8 cellular contexts compared by ENCODE assay signal in the genomic region with DNA sequence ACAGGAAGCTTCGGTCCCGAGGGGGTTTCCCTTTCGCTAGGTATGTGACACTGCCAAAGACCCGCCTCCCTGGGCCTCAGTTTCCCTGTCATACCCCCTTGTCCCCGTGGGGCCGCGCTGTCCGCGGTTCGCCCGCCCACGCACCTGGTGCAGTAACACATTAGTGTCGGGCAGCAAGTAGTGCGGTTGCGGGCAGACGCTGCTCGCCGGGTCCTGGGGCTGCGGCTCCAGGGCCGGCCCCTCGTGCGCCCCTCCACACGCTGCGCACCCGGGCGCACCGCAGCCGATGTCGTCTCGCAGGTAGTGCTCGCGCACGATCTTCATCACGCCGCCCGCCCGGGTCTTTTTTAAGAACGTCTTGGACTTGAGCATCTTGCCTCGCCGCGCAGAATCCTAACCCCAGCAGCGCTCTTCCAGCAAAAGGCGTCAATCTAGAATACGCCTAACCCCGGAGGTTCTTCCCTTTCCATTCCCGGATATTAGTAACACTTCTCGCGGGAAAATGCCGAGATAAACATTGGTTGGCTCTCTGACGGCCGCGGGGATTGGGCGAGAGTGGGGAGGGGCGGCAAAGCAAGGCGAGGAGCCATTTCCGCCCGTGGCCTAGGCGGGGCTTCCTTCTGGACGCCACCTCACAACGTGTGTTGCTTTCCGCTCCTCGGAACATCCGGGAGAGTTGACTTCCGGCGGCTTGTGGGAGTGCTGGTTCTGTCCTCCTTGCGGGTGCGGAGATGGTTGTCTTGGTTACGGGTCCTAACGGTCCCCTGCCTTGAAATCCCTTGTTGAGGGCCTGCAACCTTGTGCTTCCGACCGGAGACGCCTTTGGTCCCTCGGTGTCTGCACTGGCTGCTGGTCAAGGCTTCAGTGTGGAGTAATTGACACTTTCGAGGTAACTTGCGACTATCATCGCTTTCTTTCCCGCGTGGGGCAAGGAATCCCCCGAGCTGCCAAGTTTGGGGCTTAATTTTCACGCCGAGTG. TPM values are rescaled to one million over a fixed set of nuclear protein-coding genes. Genes with fewer than 3 reads are reported as not detected.
DNase-seq lines count a peak whose midpoint lies in the region; ATAC-seq and TF ChIP-seq lines count a peak whose summit lies in the region.

A gene with protein sequence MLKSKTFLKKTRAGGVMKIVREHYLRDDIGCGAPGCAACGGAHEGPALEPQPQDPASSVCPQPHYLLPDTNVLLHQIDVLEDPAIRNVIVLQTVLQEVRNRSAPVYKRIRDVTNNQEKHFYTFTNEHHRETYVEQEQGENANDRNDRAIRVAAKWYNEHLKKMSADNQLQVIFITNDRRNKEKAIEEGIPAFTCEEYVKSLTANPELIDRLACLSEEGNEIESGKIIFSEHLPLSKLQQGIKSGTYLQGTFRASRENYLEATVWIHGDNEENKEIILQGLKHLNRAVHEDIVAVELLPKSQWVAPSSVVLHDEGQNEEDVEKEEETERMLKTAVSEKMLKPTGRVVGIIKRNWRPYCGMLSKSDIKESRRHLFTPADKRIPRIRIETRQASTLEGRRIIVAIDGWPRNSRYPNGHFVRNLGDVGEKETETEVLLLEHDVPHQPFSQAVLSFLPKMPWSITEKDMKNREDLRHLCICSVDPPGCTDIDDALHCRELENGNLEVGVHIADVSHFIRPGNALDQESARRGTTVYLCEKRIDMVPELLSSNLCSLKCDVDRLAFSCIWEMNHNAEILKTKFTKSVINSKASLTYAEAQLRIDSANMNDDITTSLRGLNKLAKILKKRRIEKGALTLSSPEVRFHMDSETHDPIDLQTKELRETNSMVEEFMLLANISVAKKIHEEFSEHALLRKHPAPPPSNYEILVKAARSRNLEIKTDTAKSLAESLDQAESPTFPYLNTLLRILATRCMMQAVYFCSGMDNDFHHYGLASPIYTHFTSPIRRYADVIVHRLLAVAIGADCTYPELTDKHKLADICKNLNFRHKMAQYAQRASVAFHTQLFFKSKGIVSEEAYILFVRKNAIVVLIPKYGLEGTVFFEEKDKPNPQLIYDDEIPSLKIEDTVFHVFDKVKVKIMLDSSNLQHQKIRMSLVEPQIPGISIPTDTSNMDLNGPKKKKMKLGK (minus strand): TSS at position 440 of the 979 bp plus-strand sequence. CDS start 68 bp downstream, at position 372.
A gene with protein sequence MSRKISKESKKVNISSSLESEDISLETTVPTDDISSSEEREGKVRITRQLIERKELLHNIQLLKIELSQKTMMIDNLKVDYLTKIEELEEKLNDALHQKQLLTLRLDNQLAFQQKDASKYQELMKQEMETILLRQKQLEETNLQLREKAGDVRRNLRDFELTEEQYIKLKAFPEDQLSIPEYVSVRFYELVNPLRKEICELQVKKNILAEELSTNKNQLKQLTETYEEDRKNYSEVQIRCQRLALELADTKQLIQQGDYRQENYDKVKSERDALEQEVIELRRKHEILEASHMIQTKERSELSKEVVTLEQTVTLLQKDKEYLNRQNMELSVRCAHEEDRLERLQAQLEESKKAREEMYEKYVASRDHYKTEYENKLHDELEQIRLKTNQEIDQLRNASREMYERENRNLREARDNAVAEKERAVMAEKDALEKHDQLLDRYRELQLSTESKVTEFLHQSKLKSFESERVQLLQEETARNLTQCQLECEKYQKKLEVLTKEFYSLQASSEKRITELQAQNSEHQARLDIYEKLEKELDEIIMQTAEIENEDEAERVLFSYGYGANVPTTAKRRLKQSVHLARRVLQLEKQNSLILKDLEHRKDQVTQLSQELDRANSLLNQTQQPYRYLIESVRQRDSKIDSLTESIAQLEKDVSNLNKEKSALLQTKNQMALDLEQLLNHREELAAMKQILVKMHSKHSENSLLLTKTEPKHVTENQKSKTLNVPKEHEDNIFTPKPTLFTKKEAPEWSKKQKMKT (plus strand): TSS at position 673 of the 979 bp plus-strand sequence. CDS start 1,337 bp downstream, outside the sequence.

- peak within 1 kb of the TSS; percentile 47 for H3K27ac ChIP-seq in RWPE2 (ENCODE audit: poor library complexity, severe bottlenecking)

- peak within 1 kb of the TSS; percentile 95 for H3K4me3 Mint-ChIP-seq in activated T-helper 2 cell treated with anti-CD3 and anti-CD28 coated beads, Interferon-gamma antibody, Interleukin-2, Interleukin-4, amounts not matched to agents 10 μg/mL and 5 μg/mL and 100 μg/mL, durations not matched to agents 14 hours and 24 hours and 36 hours (ENCODE audit: low read depth)
- peak within 1 kb of the TSS; percentile 100 for H3K4me3 Mint-ChIP-seq in natural killer cell

- peaks cover 62% of the 10 kb centered on the region for H3K36me3 Mint-ChIP-seq in activated T-helper 2 cell treated with anti-CD3 and anti-CD28 coated beads, Interferon-gamma antibody, Interleukin-2, Interleukin-4, amounts not matched to agents 10 μg/mL and 5 μg/mL and 100 μg/mL, durations not matched to agents 14 hours and 24 hours and 36 hours (ENCODE audit: low read depth)
- H3K36me3 Mint-ChIP-seq in natural killer cell: peaks cover 10% of the 10 kb centered on the region

- H3K4me3 ChIP-seq in RWPE2 (ENCODE audit: severe bottlenecking): peak within 1 kb of the TSS; percentile 94

- no peaks in the 10 kb centered on the region for H3K9me3 ChIP-seq in RWPE2 (ENCODE audit: severe bottlenecking)

- no peaks in the 10 kb centered on the region for H3K27me3 Mint-ChIP-seq in activated T-helper 2 cell treated with anti-CD3 and anti-CD28 coated beads, Interferon-gamma antibody, Interleukin-2, Interleukin-4, amounts not matched to agents 10 μg/mL and 5 μg/mL and 100 μg/mL, durations not matched to agents 14 hours and 24 hours and 36 hours (ENCODE audit: low read depth)
- H3K27me3 Mint-ChIP-seq in natural killer cell (ENCODE audit: low read depth in 2 of 2): no peaks in the 10 kb centered on the region

- ATAC-seq in RWPE2 (ENCODE audit: low read depth): peak; percentile 98
- ATAC-seq in natural killer cell: peak; percentile 96 to 100 (median 96)

- no peaks in the 10 kb centered on the region for H3K9me3 Mint-ChIP-seq in activated T-helper 2 cell treated with anti-CD3 and anti-CD28 coated beads, Interferon-gamma antibody, Interleukin-2, Interleukin-4, amounts not matched to agents 10 μg/mL and 5 μg/mL and 100 μg/mL, durations not matched to agents 14 hours and 24 hours and 36 hours
- no peaks in the 10 kb centered on the region for H3K9me3 Mint-ChIP-seq in natural killer cell

- H3K4me1 ChIP-seq in RWPE2 (ENCODE audit: insufficient read depth, poor library complexity, severe bottlenecking): peaks cover 13% of the 10 kb centered on the region

- peak within 1 kb of the TSS; percentile 97 for H3K27ac Mint-ChIP-seq in activated T-helper 2 cell treated with anti-CD3 and anti-CD28 coated beads, Interferon-gamma antibody, Interleukin-2, Interleukin-4, amounts not matched to agents 10 μg/mL and 5 μg/mL and 100 μg/mL, durations not matched to agents 14 hours and 24 hours and 36 hours
- H3K27ac Mint-ChIP-seq in natural killer cell: peak within 1 kb of the TSS; percentile 96 to 98

- peaks cover 51% of the 10 kb centered on the region for H3K4me1 Mint-ChIP-seq in activated T-helper 2 cell treated with anti-CD3 and anti-CD28 coated beads, Interferon-gamma antibody, Interleukin-2, Interleukin-4, amounts not matched to agents 10 μg/mL and 5 μg/mL and 100 μg/mL, durations not matched to agents 14 hours and 24 hours and 36 hours (ENCODE audit: low read depth)
- peaks cover 51 to 65% of the 10 kb centered on the region in 2 donors for H3K4me1 Mint-ChIP-seq in natural killer cell

- peak; percentile 99 for DNase-seq in ELR (ENCODE audit: low read depth)
- peak; percentile 95 for DNase-seq in H4 (ENCODE audit: low spot score)
- DNase-seq in LoVo (ENCODE audit: low spot score): peak; percentile 98
- peak; percentile 97 for DNase-seq in RWPE2 (ENCODE audit: low spot score)
- peak; percentile 98 for DNase-seq in activated T-helper 2 cell treated with anti-CD3 and anti-CD28 coated beads, Interferon-gamma antibody, Interleukin-2, Interleukin-4, amounts not matched to agents 10 μg/mL and 5 μg/mL and 100 μg/mL, durations not matched to agents 14 hours and 24 hours and 36 hours (ENCODE audit: low spot score)
- DNase-seq in fibroblast of peridontal ligament (ENCODE audit: extremely low read depth): peak; percentile 97
- DNase-seq in natural killer cell: peak; percentile 89
- peak; percentile 98 for DNase-seq in stimulated activated naive CD4-positive, alpha-beta T cell treated with Interleukin-2 at 50 U/mL for 16 hours (lab: John Stamatoyannopoulos, UW)

- intact Hi-C loops in activated T-helper 2 cell treated with anti-CD3 and anti-CD28 coated beads, Interferon-gamma antibody, Interleukin-2, Interleukin-4, amounts not matched to agents 10 μg/mL and 5 μg/mL and 100 μg/mL, durations not matched to agents 14 hours and 24 hours and 36 hours (cut with micrococcal nuclease): loop anchor here (1.0 to 5.0 kb wide), 6 partner anchors 10 to 1351 kb away; a partner anchor contains a TSS
- intact Hi-C loops in natural killer cell (cut with micrococcal nuclease): loop anchor here (1.0 kb wide), 1 partner anchor 54 kb away; a partner anchor contains a TSS

- peaks cover 71% of the 10 kb centered on the region for H3K36me3 ChIP-seq in RWPE2 (ENCODE audit: low read depth)

- no peak for TF ChIP-seq CTCF in RWPE2 (IDR thresholded peaks at IDR 0.05; ENCODE audit: poor library complexity, severe bottlenecking)
- TF ChIP-seq CTCF in natural killer cell (IDR thresholded peaks at IDR 0.05): no peak

- no peaks in the 10 kb centered on the region for H3K27me3 ChIP-seq in RWPE2 (ENCODE audit: insufficient read depth, poor library complexity, severe bottlenecking)

RNA-seq across cellular contexts. Expression of the first gene that starts in this region (rescaled TPM):
- 16.5 and 20.9 TPM in 2 replicates for total RNA-seq in H4 (2014; rRNA removed; shearing (Covaris generic))
- total RNA-seq in activated T-helper 2 cell treated with anti-CD3 and anti-CD28 coated beads, Interferon-gamma antibody, Interleukin-2, Interleukin-4, amounts not matched to agents 10 μg/mL and 5 μg/mL and 100 μg/mL, durations not matched to agents 14 hours and 24 hours and 36 hours: 45.0 and 48.6 TPM in 2 replicates
- 10 to 100 TPM; 26.9 to 35.2 (median 33.6) TPM for total RNA-seq in natural killer cell

RNA-seq across cellular contexts. Expression of the second gene that starts in this region (rescaled TPM):
- 5.3 and 6.5 TPM in 2 replicates for total RNA-seq in H4 (2014; rRNA removed; shearing (Covaris generic))
- total RNA-seq in activated T-helper 2 cell treated with anti-CD3 and anti-CD28 coated beads, Interferon-gamma antibody, Interleukin-2, Interleukin-4, amounts not matched to agents 10 μg/mL and 5 μg/mL and 100 μg/mL, durations not matched to agents 14 hours and 24 hours and 36 hours: 19.6 and 22.1 TPM in 2 replicates
- total RNA-seq in natural killer cell: 10 to 100 TPM; 21.9 to 37.8 (median 27.8) TPM

Comparison
In these comparisons a context has a peak if more than half of its experiments do, and no peak if none do; other contexts are left out.
1. Peak in every context shown above with its lines: DNase-seq, ATAC-seq, H3K4me3 ChIP-seq and H3K27ac ChIP-seq.